In genomic region chr9:34550016-34550680, GRCh38 we compare ENCODE assay signal across 16 cellular contexts. TPM values are rescaled to one million over a fixed set of nuclear protein-coding genes. Genes with fewer than 3 reads are reported as not detected.
"Had no signal": no experiment of that assay in that cellular context is flagged by ENCODE, and none has a peak within 500 bp of the region (broad histone marks: within the 10 kb centered on the region; RNA-seq: fewer than 3 reads in every experiment).

No MANE protein-coding gene starts in this region.

- H3K27ac ChIP-seq: ascending aorta, breast epithelium, dorsolateral prefrontal cortex, hepatocyte, SK-N-MC, thyroid gland, uterus, VCaP had no signal

- H3K4me3 ChIP-seq: ascending aorta, breast epithelium, dorsolateral prefrontal cortex, hepatocyte, SK-N-MC, thyroid gland, uterus had no signal

- H3K4me1 ChIP-seq: ascending aorta, breast epithelium, thyroid gland, uterus had no signal

- H3K9me3 ChIP-seq: ascending aorta, breast epithelium, thyroid gland, uterus had no signal

- H3K27me3 ChIP-seq: ascending aorta, breast epithelium, dorsolateral prefrontal cortex, thyroid gland, uterus had no signal

- DNase-seq: activated CD4-positive, alpha-beta memory T cell treated with anti-CD3 and anti-CD28 coated beads for 36 hours; activated CD4-positive, alpha-beta T cell treated with anti-CD3 and anti-CD28 coated beads for 36 hours; activated naive CD8-positive, alpha-beta T cell treated with anti-CD3 and anti-CD28 coated beads, Interleukin-2, amount 10 ng/mL, durations not matched to agents 7 days and 5 days; activated T-cell treated with anti-CD3 and anti-CD28 coated beads, Interleukin-2, amount 50 U/mL, for 72 hours; islet precursor cell; uterus had no signal

- FAIRE-seq: endometrium had no signal

- H3K36me3 ChIP-seq: ascending aorta, breast epithelium, thyroid gland, uterus had no signal

RNA-seq across cellular contexts. Expression of gene ENHO, which starts 27.4 kb away (rescaled TPM):
- total RNA-seq: activated CD4-positive, alpha-beta T cell treated with anti-CD3 and anti-CD28 coated beads for 36 hours; activated naive CD8-positive, alpha-beta T cell treated with anti-CD3 and anti-CD28 coated beads, Interleukin-2, amount 10 ng/mL, durations not matched to agents 7 days and 5 days; ascending aorta; thyroid gland had no signal

RNA-seq across cellular contexts. Expression of gene CNTFR, which starts 39.4 kb away (rescaled TPM):
- total RNA-seq: activated CD4-positive, alpha-beta memory T cell treated with anti-CD3 and anti-CD28 coated beads for 36 hours; activated CD4-positive, alpha-beta T cell treated with anti-CD3 and anti-CD28 coated beads for 36 hours; activated naive CD8-positive, alpha-beta T cell treated with anti-CD3 and anti-CD28 coated beads, Interleukin-2, amount 10 ng/mL, durations not matched to agents 7 days and 5 days; activated T-cell treated with anti-CD3 and anti-CD28 coated beads, Interleukin-2, amount 50 U/mL, for 72 hours; naive thymus-derived CD8-positive, alpha-beta T cell; T-helper 1 cell treated with Interleukin-12 subunit alpha and Interleukin-12 subunit beta and Interleukin-4 antibody, amounts not matched to agents 30 ng/mL and 1 ng/mL, for 36 hours had no signal
- polyA plus RNA-seq: naive thymus-derived CD8-positive, alpha-beta T cell had no signal
